ENCODE assay signal across 10 cellular contexts in genomic region chr4:6767725-6768538, GRCh38. TPM values are rescaled to one million over a fixed set of nuclear protein-coding genes. Genes with fewer than 3 reads are reported as not detected.
DNase-seq lines count a peak whose midpoint lies in the region; ATAC-seq, FAIRE-seq and TF ChIP-seq lines count a peak whose summit lies in the region.
"Had no signal": no experiment of that assay in that cellular context is flagged by ENCODE, and none has a peak within 500 bp of the region (broad histone marks: within the 10 kb centered on the region; RNA-seq: fewer than 3 reads in every experiment).

No MANE protein-coding gene starts in this region.

- H3K9me3 ChIP-seq in KOPT-K1 (ENCODE audit: insufficient read depth, low read length, poor library complexity, severe bottlenecking), result no peaks in the 10 kb centered on the region
- H3K9me3 ChIP-seq in kidney (ENCODE audit: control insufficient read depth in 1 of 2, low read length in 2 of 2), result no peaks in the 10 kb centered on the region
- H3K9me3 ChIP-seq in testis, result no peaks in the 10 kb centered on the region

- DNase-seq in SW480 (ENCODE audit: low spot score), result peak; percentile 75
- peak; percentile 41 for DNase-seq in kidney
- peak; percentile 40 for DNase-seq in testis
- DNase-seq in KBM-7, result no peak
- no peak for DNase-seq in NCI-H774 (lab: John Stamatoyannopoulos, UW)
- DNase-seq: activated naive CD8-positive, alpha-beta T cell treated with anti-CD3 and anti-CD28 coated beads for 36 hours; NCI-H2029; NCI-H82 had no signal

- WGBS in testis, 2 donors, result 74 to 83% methylated on average over 3 to 21 of the region's 23 CpGs

- in situ Hi-C loops in KBM-7 (cut with MboI; ENCODE audit: low pct_unique_long_range_greater_than_20kb, low sequenced_read_pairs), result no loop called here

- no peak for TF ChIP-seq POLR2A in testis (IDR thresholded peaks at IDR 0.05)

- ATAC-seq in HG03025 (IDR thresholded peaks at IDR 0.05; ENCODE audit: low FRiP score, unreplicated experiment), result no peak

- FAIRE-seq in kidney (lab: Jason Lieb, UNC), result no peak

- TF ChIP-seq CTCF in kidney (IDR thresholded peaks at IDR 0.05; ENCODE audit: borderline replicate concordance, extremely low read depth, insufficient read depth) (no peak), testis (IDR thresholded peaks at IDR 0.05) (no peak)

- H3K4me3 ChIP-seq in kidney (ENCODE audit: low read length in 2 of 2), result no peak overlapping the region
- no peak overlapping the region for H3K4me3 ChIP-seq in testis

- intact Hi-C loops in kidney (cut with DNase I) (no loop called here), testis (cut with DNase I; ENCODE audit: low total_unique reads) (no loop called here)

- no peaks in the 10 kb centered on the region for H3K27me3 ChIP-seq in testis

- H3K4me1 ChIP-seq in kidney (ENCODE audit: control insufficient read depth in 1 of 2, insufficient read depth in 1 of 2, low read depth in 1 of 2, low read length in 2 of 2) (peaks cover 4 to 7% of the 10 kb centered on the region in 2 donors), testis (peaks cover 4% of the 10 kb centered on the region)

- no peak overlapping the region for H3K9ac ChIP-seq in kidney (ENCODE audit: low read length in 2 of 2)

- H3K36me3 ChIP-seq in KOPT-K1 (ENCODE audit: insufficient read depth, low read length), result no peaks in the 10 kb centered on the region
- no peaks in the 10 kb centered on the region for H3K36me3 ChIP-seq in kidney (ENCODE audit: control insufficient read depth in 1 of 2, insufficient read depth in 2 of 2, low read length in 2 of 2)
- no peaks in the 10 kb centered on the region for H3K36me3 ChIP-seq in testis (ENCODE audit: low read depth, missing control alignments)

- peak overlapping the region; percentile 10 for H3K27ac ChIP-seq in KOPT-K1 (ENCODE audit: low read depth, low read length, poor library complexity, severe bottlenecking)
- H3K27ac ChIP-seq in kidney (ENCODE audit: low read depth in 2 of 2, low read length in 2 of 2), result no peak overlapping the region
- H3K27ac ChIP-seq in testis, result no peak overlapping the region

RNA-seq across cellular contexts. Expression of gene KIAA0232, which starts 14.6 kb away (rescaled TPM):
- total RNA-seq in kidney, result 39.9 TPM
- 14.0 TPM for polyA plus RNA-seq in kidney (ENCODE audit: insufficient read depth, low read depth, low replicate concordance)
- 10 to 100 TPM; 47.9 to 48.0 TPM for total RNA-seq in testis
- polyA plus RNA-seq in testis (ENCODE audit: insufficient read depth, low read depth, low replicate concordance), result 22.7 TPM

RNA-seq across cellular contexts. Expression of gene BLOC1S4, which starts 52.0 kb away (rescaled TPM):
- total RNA-seq in kidney (14.2 TPM), testis (10 to 100 TPM; 21.3 to 27.3 TPM)
- polyA plus RNA-seq in kidney (ENCODE audit: insufficient read depth, low read depth, low replicate concordance) (12.3 TPM), testis (ENCODE audit: insufficient read depth, low read depth, low replicate concordance) (10.2 TPM)

RNA-seq across cellular contexts. Expression of gene MRFAP1L1, which starts 58.3 kb away (rescaled TPM):
- total RNA-seq in kidney (57.1 TPM), testis (10 to 100 TPM; 40.8 to 60.5 TPM)
- polyA plus RNA-seq in kidney (ENCODE audit: insufficient read depth, low read depth, low replicate concordance) (69.1 TPM), testis (ENCODE audit: insufficient read depth, low read depth, low replicate concordance) (42.9 TPM)

Comparison
In these comparisons a context has a peak if more than half of its experiments do, and no peak if none do; other contexts are left out.
1. DNase-seq: peak in SW480 (single experiment), kidney (single experiment) and testis (single experiment); none in KBM-7 (single experiment) and NCI-H774 (single experiment).